In the genomic region with DNA sequence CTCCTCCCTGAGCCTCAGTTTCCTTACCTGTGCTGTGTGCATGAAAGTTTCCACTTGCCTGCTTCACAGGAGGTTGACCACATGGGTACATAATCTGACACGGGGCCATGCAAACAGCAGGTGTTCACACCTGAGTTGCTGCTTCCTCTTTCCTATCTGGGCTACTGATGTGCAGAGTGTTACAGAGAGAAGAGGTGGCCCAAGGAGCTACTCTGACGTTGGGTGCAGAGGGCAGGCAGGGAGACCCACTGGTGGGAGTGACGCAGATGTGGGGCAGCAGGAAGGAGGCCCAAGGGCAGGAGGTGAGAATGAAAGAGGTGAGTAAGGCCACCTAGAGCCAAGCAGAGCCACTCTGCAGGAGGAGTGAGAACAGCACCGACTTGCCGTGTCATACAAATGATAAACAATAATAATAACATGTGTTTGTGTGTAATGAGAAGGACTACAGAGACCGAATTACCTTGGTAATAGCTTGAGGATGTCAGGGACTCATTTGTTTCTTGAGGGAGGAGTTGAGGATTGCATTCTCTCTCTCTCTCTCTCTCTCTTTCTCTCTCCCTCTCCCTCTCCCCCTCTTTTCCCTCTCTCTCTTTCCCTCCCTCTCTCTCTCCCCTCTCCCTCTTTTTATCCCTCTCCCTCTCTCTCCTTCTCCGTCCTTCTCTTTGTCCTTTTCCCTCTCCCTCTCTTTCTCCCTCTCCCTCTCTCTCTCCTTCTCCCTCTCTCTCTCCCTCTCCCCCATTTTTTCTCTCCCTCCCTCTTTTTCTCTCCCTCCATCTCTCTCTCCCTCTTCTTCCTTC, we compare ENCODE assay signal across 17 cellular contexts.
A peak's percentile ranks its signal among the peaks of the same experiment; 100 is the strongest.
DNase-seq lines count a peak whose midpoint lies in the region; ATAC-seq and TF ChIP-seq lines count a peak whose summit lies in the region.
"Had no signal": no experiment of that assay in that cellular context is flagged by ENCODE, and none has a peak within 500 bp of the region (broad histone marks: within the 10 kb centered on the region; RNA-seq: fewer than 3 reads in every experiment).

No MANE protein-coding gene starts in this region.

- ATAC-seq in natural killer cell treated with Interleukin-12 subunit alpha and Interleukin-12 subunit beta and Interleukin-15 and Interleukin-18, amount 100 ng/mL, for 72 hours: no peak
- ATAC-seq in natural killer cell: no peak
- no peak for ATAC-seq in effector memory CD8-positive, alpha-beta T cell (replicated peaks)

- no peaks in the 10 kb centered on the region for H3K4me1 Mint-ChIP-seq in natural killer cell treated with Interleukin-12 subunit alpha and Interleukin-12 subunit beta and Interleukin-15 and Interleukin-18, amount 100 ng/mL, for 72 hours (ENCODE audit: low read depth in 2 of 2)
- no peaks in the 10 kb centered on the region for H3K4me1 Mint-ChIP-seq in natural killer cell
- no peaks in the 10 kb centered on the region for H3K4me1 Mint-ChIP-seq in effector memory CD8-positive, alpha-beta T cell (ENCODE audit: low read depth in 2 of 2)
- H3K4me1 Mint-ChIP-seq: CD8-positive, alpha-beta memory T cell had no signal

- H3K36me3 ChIP-seq in mesendoderm (ENCODE audit: control insufficient read depth, insufficient read depth, low read length): no peaks in the 10 kb centered on the region
- H3K36me3 ChIP-seq: BLaER1 had no signal

- TF ChIP-seq CTCF in natural killer cell (IDR thresholded peaks at IDR 0.05) (no peak), GM13977 (IDR thresholded peaks at IDR 0.05; ENCODE audit: extremely low read depth, insufficient read depth, missing control alignments) (no peak)

- H3K27ac Mint-ChIP-seq in natural killer cell treated with Interleukin-12 subunit alpha and Interleukin-12 subunit beta and Interleukin-15 and Interleukin-18, amount 100 ng/mL, for 72 hours: no peak overlapping the region
- H3K27ac Mint-ChIP-seq in natural killer cell: no peak overlapping the region
- H3K27ac Mint-ChIP-seq in effector memory CD8-positive, alpha-beta T cell: no peak overlapping the region
- H3K27ac Mint-ChIP-seq: CD8-positive, alpha-beta memory T cell had no signal

- H3K4me1 ChIP-seq in mesendoderm (ENCODE audit: control insufficient read depth, low read depth, low read length): no peaks in the 10 kb centered on the region
- H3K4me1 ChIP-seq: BLaER1, Caco-2 had no signal

- H4K8ac ChIP-seq in mesendoderm (ENCODE audit: low read depth, low read length): no peak overlapping the region

- no peaks in the 10 kb centered on the region for H3K36me3 Mint-ChIP-seq in natural killer cell treated with Interleukin-12 subunit alpha and Interleukin-12 subunit beta and Interleukin-15 and Interleukin-18, amount 100 ng/mL, for 72 hours
- H3K36me3 Mint-ChIP-seq in natural killer cell: no peaks in the 10 kb centered on the region
- peaks cover 3% of the 10 kb centered on the region for H3K36me3 Mint-ChIP-seq in effector memory CD8-positive, alpha-beta T cell (ENCODE audit: insufficient read depth)
- H3K36me3 Mint-ChIP-seq: CD8-positive, alpha-beta memory T cell had no signal

- H2BK15ac ChIP-seq in mesendoderm (replicated peaks; ENCODE audit: low read depth): no peak overlapping the region

- no peak overlapping the region for H2BK120ac ChIP-seq in mesendoderm (ENCODE audit: low read depth, low read length)

- no peak overlapping the region for H3K18ac ChIP-seq in mesendoderm (ENCODE audit: low read length)

- no peak overlapping the region for H2BK5ac ChIP-seq in mesendoderm (ENCODE audit: low read length)

- H3K56ac ChIP-seq in mesendoderm (ENCODE audit: low read length): no peak overlapping the region

- H3K4ac ChIP-seq in mesendoderm (ENCODE audit: low read depth, low read length): no peak overlapping the region

- intact Hi-C loops in natural killer cell (cut with micrococcal nuclease): no loop called here

- no peak overlapping the region for H2AK5ac ChIP-seq in mesendoderm (ENCODE audit: low read length)

- no peaks in the 10 kb centered on the region for H3K79me1 ChIP-seq in mesendoderm (ENCODE audit: low read length)

- no peak overlapping the region for H3K27ac ChIP-seq in mesendoderm (ENCODE audit: low read depth, low read length)
- H3K27ac ChIP-seq: 22Rv1, BLaER1 had no signal

- H3K23ac ChIP-seq in mesendoderm (ENCODE audit: low read length): no peak overlapping the region

- peak; percentile 13 for DNase-seq in DMS153 (lab: John Stamatoyannopoulos, UW)
- DNase-seq in DMS153 treated with DMSO at 0.1 percent for 48 hours (lab: John Stamatoyannopoulos, UW; ENCODE audit: unreplicated experiment): no peak
- DNase-seq in natural killer cell treated with Interleukin-12 subunit alpha and Interleukin-12 subunit beta and Interleukin-15 and Interleukin-18, amount 100 ng/mL, for 72 hours (ENCODE audit: low spot score): peak; percentile 18
- no peak for DNase-seq in natural killer cell
- DNase-seq in mesendoderm: peak; percentile 7
- no peak for DNase-seq in effector memory CD8-positive, alpha-beta T cell
- no peak for DNase-seq in GM13977 (ENCODE audit: low spot score)
- DNase-seq in 8988T: no peak
- DNase-seq: AML-193; Caco-2; CD8-positive, alpha-beta memory T cell; DMS79 treated with DMSO at 0.1 percent for 48 hours; EL; GOT3; H9 had no signal

- no peak overlapping the region for H3K4me2 ChIP-seq in mesendoderm (ENCODE audit: low read length)
- H3K4me2 ChIP-seq: BLaER1 had no signal

- H3K27me3 ChIP-seq in mesendoderm (ENCODE audit: insufficient read depth, low read length, poor library complexity): no peaks in the 10 kb centered on the region

- H3K4me3 ChIP-seq in mesendoderm (ENCODE audit: low read length): no peak overlapping the region
- H3K4me3 ChIP-seq: BLaER1 had no signal

- H4K5ac ChIP-seq in mesendoderm (ENCODE audit: low read length): no peak overlapping the region

- no peaks in the 10 kb centered on the region for H3K79me2 ChIP-seq in mesendoderm (ENCODE audit: control insufficient read depth, insufficient read depth, low read length)

- peaks cover 11 to 42% of the 10 kb centered on the region in 2 donors for H3K27me3 Mint-ChIP-seq in natural killer cell treated with Interleukin-12 subunit alpha and Interleukin-12 subunit beta and Interleukin-15 and Interleukin-18, amount 100 ng/mL, for 72 hours
- H3K27me3 Mint-ChIP-seq in natural killer cell (ENCODE audit: low read depth in 2 of 2): peaks cover 8 to 24% of the 10 kb centered on the region in 2 donors
- peaks cover 30 to 78% of the 10 kb centered on the region in 2 donors for H3K27me3 Mint-ChIP-seq in effector memory CD8-positive, alpha-beta T cell

- WGBS in mesendoderm (ENCODE audit: extremely low coverage, insufficient coverage, low lambda C conversion rate): no CpG with 5 or more reads among the region's 7 CpGs

- H3K9ac ChIP-seq in mesendoderm (ENCODE audit: low read length): no peak overlapping the region
- H3K9ac ChIP-seq: BLaER1 had no signal

- no peak overlapping the region for H3K4me3 Mint-ChIP-seq in natural killer cell treated with Interleukin-12 subunit alpha and Interleukin-12 subunit beta and Interleukin-15 and Interleukin-18, amount 100 ng/mL, for 72 hours
- no peak overlapping the region for H3K4me3 Mint-ChIP-seq in natural killer cell
- no peak overlapping the region for H3K4me3 Mint-ChIP-seq in effector memory CD8-positive, alpha-beta T cell
- H3K4me3 Mint-ChIP-seq: CD8-positive, alpha-beta memory T cell; H9 had no signal

- in situ Hi-C loops in GM13977 (cut with MboI; ENCODE audit: low pct_unique_long_range_greater_than_20kb, low sequenced_read_pairs, unreplicated experiment): no loop called here

- H3K9me3 Mint-ChIP-seq in natural killer cell treated with Interleukin-12 subunit alpha and Interleukin-12 subunit beta and Interleukin-15 and Interleukin-18, amount 100 ng/mL, for 72 hours: no peaks in the 10 kb centered on the region
- no peaks in the 10 kb centered on the region for H3K9me3 Mint-ChIP-seq in natural killer cell
- H3K9me3 Mint-ChIP-seq in effector memory CD8-positive, alpha-beta T cell: peaks cover 0 to 1% of the 10 kb centered on the region in 2 donors
- H3K9me3 Mint-ChIP-seq: H9 had no signal

Comparison
In these comparisons a context has a peak if more than half of its experiments do, and no peak if none do; other contexts are left out.
1. DNase-seq: peak in DMS153 (single experiment), natural killer cell treated with Interleukin-12 subunit alpha and Interleukin-12 subunit beta and Interleukin-15 and Interleukin-18, amount 100 ng/mL, for 72 hours (single experiment) and mesendoderm (single experiment); none in DMS153 treated with DMSO at 0.1 percent for 48 hours (single experiment), natural killer cell (single experiment), effector memory CD8-positive, alpha-beta T cell (0 of 3), GM13977 (single experiment) and 8988T (single experiment).